10 cellular contexts compared by ENCODE assay signal in the genomic region with DNA sequence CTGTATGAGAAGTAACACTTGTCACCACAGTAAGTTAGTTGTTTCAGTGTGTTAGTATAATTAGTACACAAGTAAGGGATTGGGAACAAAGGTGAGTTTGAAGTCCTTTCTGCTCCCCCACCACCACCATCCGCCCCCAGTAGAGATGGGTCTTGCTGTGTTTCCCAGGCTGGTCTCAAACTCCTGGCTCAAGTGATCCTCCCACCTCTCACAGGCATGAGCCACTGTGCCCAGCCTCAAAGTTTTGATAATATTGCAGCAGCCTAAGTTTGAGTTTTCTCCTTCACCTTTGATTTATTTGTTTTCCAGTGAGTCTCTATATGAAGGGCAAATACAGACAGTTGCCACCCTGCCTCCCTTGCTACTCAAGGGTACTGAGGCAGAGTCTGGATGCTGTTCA. TPM values are rescaled to one million over a fixed set of nuclear protein-coding genes. Genes with fewer than 3 reads are reported as not detected.
DNase-seq lines count a peak whose midpoint lies in the region; TF ChIP-seq lines count a peak whose summit lies in the region.
"Had no signal": no experiment of that assay in that cellular context is flagged by ENCODE, and none has a peak within 500 bp of the region (broad histone marks: within the 10 kb centered on the region; RNA-seq: fewer than 3 reads in every experiment).

No MANE protein-coding gene starts in this region.

- CTCF ChIA-PET in Calu3 (lab: Charles Lee) = no interaction called here

- H3K27ac Mint-ChIP-seq in Calu3 (ENCODE audit: unreplicated experiment) (peak overlapping the region; percentile 93), chondrocyte (ENCODE audit: unreplicated experiment) (peak overlapping the region; percentile 29), osteocyte (ENCODE audit: unreplicated experiment) (peak overlapping the region; percentile 100)

- H3K4me1 Mint-ChIP-seq in Calu3 (ENCODE audit: low read depth, unreplicated experiment) (peaks cover 34% of the 10 kb centered on the region), chondrocyte (ENCODE audit: low read depth) (peaks cover 45% of the 10 kb centered on the region), osteocyte (ENCODE audit: unreplicated experiment) (peaks cover 40% of the 10 kb centered on the region)

- TF ChIP-seq POLR2A in NB4 (IDR thresholded peaks at IDR 0.05; ENCODE audit: extremely low read depth, insufficient read length) = no peak

- TF ChIP-seq CTCF in Calu3 (IDR thresholded peaks at IDR 0.05; ENCODE audit: unreplicated experiment) (no peak), NB4 (IDR thresholded peaks at IDR 0.05; ENCODE audit: low read depth, low read length) (no peak), chondrocyte (IDR thresholded peaks at IDR 0.05) (no peak), osteocyte (IDR thresholded peaks at IDR 0.05) (no peak)

- H3K4me3 ChIP-seq in NB4 (ENCODE audit: low read depth, low read length) = peak overlapping the region; percentile 100

- H3K4me3 Mint-ChIP-seq in Calu3 (ENCODE audit: low read depth, unreplicated experiment) = peak overlapping the region; percentile 95
- no peak overlapping the region for H3K4me3 Mint-ChIP-seq in chondrocyte (ENCODE audit: unreplicated experiment)
- H3K4me3 Mint-ChIP-seq in osteocyte (ENCODE audit: unreplicated experiment) = peak overlapping the region; percentile 32

- H3K27me3 Mint-ChIP-seq in Calu3 (ENCODE audit: unreplicated experiment) = no peaks in the 10 kb centered on the region
- H3K27me3 Mint-ChIP-seq in chondrocyte (ENCODE audit: low read depth) = no peaks in the 10 kb centered on the region
- no peaks in the 10 kb centered on the region for H3K27me3 Mint-ChIP-seq in osteocyte (ENCODE audit: unreplicated experiment)

- intact Hi-C loops in Calu3 (cut with micrococcal nuclease; ENCODE audit: unreplicated experiment) = loop anchor here (10.0 kb wide), 1 partner anchor 118 kb away; no protein-coding TSS in a partner anchor

- H3K9me3 Mint-ChIP-seq in Calu3 (ENCODE audit: low read depth, unreplicated experiment) (no peaks in the 10 kb centered on the region), chondrocyte (ENCODE audit: low read depth) (no peaks in the 10 kb centered on the region), osteocyte (ENCODE audit: unreplicated experiment) (no peaks in the 10 kb centered on the region)

- no peak for DNase-seq in Calu3
- no peak for DNase-seq in NB4 (ENCODE audit: low read depth)
- DNase-seq in chondrocyte (ENCODE audit: low spot score) = no peak
- DNase-seq in osteocyte (ENCODE audit: extremely low spot score, unreplicated experiment) = no peak
- DNase-seq in HuH-7.5 (ENCODE audit: low spot score) = no peak
- DNase-seq in cerebellar cortex (ENCODE audit: low spot score) = no peak
- no peak for DNase-seq in NCI-H748 treated with DMSO at 0.1 percent for 48 hours (lab: John Stamatoyannopoulos, UW)
- no peak for DNase-seq in SHP77 treated with DMSO at 0.1 percent for 48 hours (lab: John Stamatoyannopoulos, UW)
- DNase-seq: central memory CD4-positive, alpha-beta T cell; NCI-H82 had no signal

- H3K36me3 Mint-ChIP-seq in Calu3 (ENCODE audit: insufficient read depth, unreplicated experiment) (peaks cover 90% of the 10 kb centered on the region), chondrocyte (ENCODE audit: low read depth) (peaks cover 26% of the 10 kb centered on the region), osteocyte (ENCODE audit: unreplicated experiment) (peaks cover 24% of the 10 kb centered on the region)

- BruUV-seq in Calu3 (replicated peaks; lab: Mats Ljungman, UMichigan) = no TSS peak

RNA-seq across cellular contexts. Expression of gene GRK2, which starts 23.7 kb away (rescaled TPM):
- total RNA-seq in Calu3 (2022) = 69.8 and 71.3 TPM in 2 replicates
- 34.0 to 38.3 TPM (median 36.1 TPM) in 3 replicates for total RNA-seq in chondrocyte
- total RNA-seq in osteocyte = 41.5 and 45.0 TPM in 2 replicates

RNA-seq across cellular contexts. Expression of gene ANKRD13D, which starts 46.6 kb away (rescaled TPM):
- 50.8 and 58.5 TPM in 2 replicates for total RNA-seq in Calu3 (2022)
- 40.0 to 51.8 TPM (median 47.8 TPM) in 3 replicates for total RNA-seq in chondrocyte
- total RNA-seq in osteocyte = 54.3 and 56.2 TPM in 2 replicates

Comparison
In these comparisons a context has a peak if more than half of its experiments do, and no peak if none do; other contexts are left out.
1. H3K27ac Mint-ChIP-seq: peak in every context shown above with its lines; median percentile 100 in osteocyte; 93 in Calu3; 29 in chondrocyte.